In genomic region chr6:41920921-41921711, GRCh38 we compare ENCODE assay signal across 8 cellular contexts. TPM values are rescaled to one million over a fixed set of nuclear protein-coding genes. Genes with fewer than 3 reads are reported as not detected.
A peak's percentile ranks its signal among the peaks of the same experiment; 100 is the strongest.
DNase-seq lines count a peak whose midpoint lies in the region; ATAC-seq and TF ChIP-seq lines count a peak whose summit lies in the region.

Gene BYSL (plus strand): TSS chr6:41921499. CDS start chr6:41921563, 64 bp downstream.
Gene MED20 (minus strand): TSS chr6:41921139. CDS start chr6:41921018, 121 bp downstream.

- no peaks in the 10 kb centered on the region for H3K27me3 Mint-ChIP-seq in activated CD4-positive, alpha-beta T cell treated with anti-CD3 and anti-CD28 coated beads for 36 hours

- H4K20me1 ChIP-seq in BLaER1, result peaks cover 55% of the 10 kb centered on the region

- ATAC-seq in HG03442 (IDR thresholded peaks at IDR 0.05; ENCODE audit: unreplicated experiment), result peak; percentile 87
- peak; percentile 83 for ATAC-seq in activated CD4-positive, alpha-beta T cell treated with anti-CD3 and anti-CD28 coated beads for 36 hours

- H3K4me2 ChIP-seq in BLaER1, result peak within 1 kb of the TSS; percentile 98

- CTCF ChIA-PET in activated CD4-positive, alpha-beta T cell treated with anti-CD3 and anti-CD28 coated beads for 36 hours (lab: Charles Lee), result interaction anchor here (0.6 to 11.5 kb wide), 38 partner anchors 9 to 1247 kb away, joined by 3 to 189 read pairs (median 4); partner anchors contain the start of genes CCND3, TAF8, TOMM6 and USP49

- peaks cover 50% of the 10 kb centered on the region for H3K4me1 ChIP-seq in BLaER1

- peak within 1 kb of the TSS; percentile 98 for H3K27ac Mint-ChIP-seq in activated CD4-positive, alpha-beta T cell treated with anti-CD3 and anti-CD28 coated beads for 36 hours

- peaks cover 55% of the 10 kb centered on the region for H3K36me3 ChIP-seq in BLaER1

- peak; percentile 91 for TF ChIP-seq CTCF in choroid plexus epithelial cell (conservative IDR thresholded peaks at IDR 0.05; ENCODE audit: low read depth, low read length)

- H3K4me1 Mint-ChIP-seq in activated CD4-positive, alpha-beta T cell treated with anti-CD3 and anti-CD28 coated beads for 36 hours, result peaks cover 49% of the 10 kb centered on the region

- peak within 1 kb of the TSS; percentile 98 for H3K9ac ChIP-seq in BLaER1

- DNase-seq in GM19238 (ENCODE audit: insufficient read length, low spot score) (peak; percentile 89), NCI-H510A treated with DMSO at 0.1 percent for 48 hours (lab: John Stamatoyannopoulos, UW) (peak; percentile 99), choroid plexus epithelial cell (ENCODE audit: low read depth) (peak; percentile 96), kidney tubule cell (ENCODE audit: low spot score) (peak; percentile 98)
- peak; percentile 96 for DNase-seq in activated CD4-positive, alpha-beta T cell treated with anti-CD3 and anti-CD28 coated beads for 36 hours
- DNase-seq in stimulated activated CD4-positive, alpha-beta T cell treated with anti-CD3 and anti-CD28 coated beads, Interleukin-1b, Interleukin-23, amount 100 ng/mL, for 24 hours (ENCODE audit: low read depth in 4 of 4, low spot score in 1 of 4), result peak; percentile 92 to 97 (median 92)

- H3K4me3 ChIP-seq in BLaER1 (peak within 1 kb of the TSS; percentile 95), choroid plexus epithelial cell (ENCODE audit: low read depth, low read length) (peak within 1 kb of the TSS; percentile 94)

- no peaks in the 10 kb centered on the region for H3K9me3 ChIP-seq in BLaER1

- peaks cover 35% of the 10 kb centered on the region for H3K36me3 Mint-ChIP-seq in activated CD4-positive, alpha-beta T cell treated with anti-CD3 and anti-CD28 coated beads for 36 hours (ENCODE audit: low read depth)

- H3K9me3 Mint-ChIP-seq in activated CD4-positive, alpha-beta T cell treated with anti-CD3 and anti-CD28 coated beads for 36 hours (ENCODE audit: low read depth), result no peaks in the 10 kb centered on the region

- H3K4me3 Mint-ChIP-seq in activated CD4-positive, alpha-beta T cell treated with anti-CD3 and anti-CD28 coated beads for 36 hours, result peak within 1 kb of the TSS; percentile 99

- intact Hi-C loops in activated CD4-positive, alpha-beta T cell treated with anti-CD3 and anti-CD28 coated beads for 36 hours (cut with DNase I, micrococcal nuclease), result loop anchor here (1.0 to 5.0 kb wide), 16 partner anchors 15 to 1008 kb away; partner anchors contain the start of genes MRPS10 (in 2 of the 2), TOMM6 (in 2 of the 2), USP49 (in 2 of the 2) and CCND3 (in 1 of the 2)

- no peaks in the 10 kb centered on the region for H3K27me3 ChIP-seq in BLaER1

- POLR2A ChIA-PET in activated CD4-positive, alpha-beta T cell treated with anti-CD3 and anti-CD28 coated beads for 36 hours (lab: Charles Lee), result interaction anchor here (1.0 to 1.4 kb wide), 6 partner anchors 21 to 133 kb away, joined by 3 to 15 read pairs (median 4); partner anchors contain the start of genes CCND3, TAF8 and TOMM6

- peak within 1 kb of the TSS; percentile 97 for H3K27ac ChIP-seq in BLaER1

RNA-seq across cellular contexts. Expression of gene BYSL, which starts in this region (rescaled TPM):
- 10 to 100 TPM; 51.6 to 56.0 TPM for total RNA-seq in activated CD4-positive, alpha-beta T cell treated with anti-CD3 and anti-CD28 coated beads for 36 hours

RNA-seq across cellular contexts. Expression of gene MED20, which starts in this region (rescaled TPM):
- total RNA-seq in activated CD4-positive, alpha-beta T cell treated with anti-CD3 and anti-CD28 coated beads for 36 hours, result 10 to 100 TPM; 19.4 to 21.6 TPM

Comparison
In these comparisons a context has a peak if more than half of its experiments do, and no peak if none do; other contexts are left out.
1. Peak in every context shown above with its lines: DNase-seq, ATAC-seq, H3K4me3 ChIP-seq and H3K27ac ChIP-seq.